8 cellular contexts compared by ENCODE assay signal in the genomic region with DNA sequence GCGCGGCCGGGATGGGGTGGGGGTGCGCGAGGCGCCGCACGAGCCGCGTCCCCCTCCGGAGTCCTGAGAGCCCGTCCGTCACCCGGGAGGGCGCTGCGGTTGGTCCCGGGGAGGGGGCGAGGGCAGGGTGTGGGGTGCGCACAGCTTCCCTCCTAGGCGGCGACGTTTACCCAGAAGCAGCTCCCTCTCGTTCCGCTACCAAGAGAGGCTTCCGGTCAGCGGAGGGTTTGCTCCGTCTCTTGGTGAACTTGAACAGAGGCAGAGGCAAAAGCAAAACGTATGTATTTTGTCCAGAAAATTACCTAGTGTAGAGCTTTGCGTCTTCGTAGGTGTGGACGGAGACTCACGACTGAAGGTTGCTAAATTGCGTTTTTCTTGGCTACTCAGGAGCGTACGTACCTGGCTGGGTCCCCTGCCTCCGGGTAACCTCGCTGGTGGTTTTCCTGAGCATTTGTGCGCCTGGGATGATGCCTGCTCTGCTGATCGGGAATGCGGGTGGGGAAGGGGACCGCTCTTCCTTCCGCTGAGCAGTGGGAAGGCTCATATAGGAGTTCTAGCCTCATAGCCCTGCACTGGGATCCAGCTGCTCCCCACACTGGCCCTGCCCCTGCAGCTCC. TPM values are rescaled to one million over a fixed set of nuclear protein-coding genes. Genes with fewer than 3 reads are reported as not detected.
DNase-seq lines count a peak whose midpoint lies in the region; ATAC-seq and TF ChIP-seq lines count a peak whose summit lies in the region.

No MANE protein-coding gene starts in this region.

- no peak overlapping the region for H3K27ac ChIP-seq in liver (ENCODE audit: low read depth in 1 of 2, low read length in 2 of 2)
- peak overlapping the region; percentile 4 for H3K27ac ChIP-seq in temporal lobe (ENCODE audit: low read depth, low read length)

- no peak overlapping the region for H3K4me3 Mint-ChIP-seq in stimulated activated effector memory CD8-positive, alpha-beta T cell treated with anti-CD3 and anti-CD28 coated beads, Interleukin-12 subunit alpha, Interleukin-12 subunit beta, amount 100 ng/mL, for 72 hours

- H3K4me1 Mint-ChIP-seq in stimulated activated effector memory CD8-positive, alpha-beta T cell treated with anti-CD3 and anti-CD28 coated beads, Interleukin-12 subunit alpha, Interleukin-12 subunit beta, amount 100 ng/mL, for 72 hours: peaks cover 14% of the 10 kb centered on the region

- WGBS in liver: 6% methylated on average over 42 of the region's 42 CpGs

- TF ChIP-seq CTCF in liver (IDR thresholded peaks at IDR 0.05; ENCODE audit: low read depth, low read length, missing input control): no peak

- DNase-seq in NCI-H526 (lab: John Stamatoyannopoulos, UW) (peak; percentile 10 to 44), NCI-H526 treated with DMSO at 0.1 percent for 48 hours (lab: John Stamatoyannopoulos, UW) (no peak), cerebellar cortex (ENCODE audit: low spot score) (peak; percentile 38), D341Med (ENCODE audit: low spot score) (no peak), SIG-M5 (lab: John Stamatoyannopoulos, UW) (no peak)
- DNase-seq in stimulated activated effector memory CD8-positive, alpha-beta T cell treated with anti-CD3 and anti-CD28 coated beads, Interleukin-12 subunit alpha, Interleukin-12 subunit beta, amount 100 ng/mL, for 72 hours (ENCODE audit: low spot score in 2 of 2): no peak

- H3K9ac ChIP-seq in liver (ENCODE audit: low read depth in 1 of 2, low read length in 2 of 2): peak overlapping the region in 1 of 2 donors; percentile 21

- H3K4me1 ChIP-seq in liver (ENCODE audit: control insufficient read depth in 4 of 4, insufficient read depth in 4 of 4, low read length in 3 of 4): peaks cover 0 to 16% (median 8%) of the 10 kb centered on the region in 4 donors

- no peaks in the 10 kb centered on the region for H3K27me3 ChIP-seq in liver (ENCODE audit: control insufficient read depth in 4 of 4, insufficient read depth in 4 of 4, low read length in 3 of 4)

- no peaks in the 10 kb centered on the region for H3K9me3 ChIP-seq in liver (ENCODE audit: control insufficient read depth in 4 of 4, low read length in 3 of 4)

- H3K9me3 Mint-ChIP-seq in stimulated activated effector memory CD8-positive, alpha-beta T cell treated with anti-CD3 and anti-CD28 coated beads, Interleukin-12 subunit alpha, Interleukin-12 subunit beta, amount 100 ng/mL, for 72 hours: no peaks in the 10 kb centered on the region

- H3K36me3 ChIP-seq in liver (ENCODE audit: control insufficient read depth in 4 of 4, insufficient read depth in 3 of 4, low read depth in 1 of 4, low read length in 3 of 4): no peaks in the 10 kb centered on the region

- H3K27ac Mint-ChIP-seq in stimulated activated effector memory CD8-positive, alpha-beta T cell treated with anti-CD3 and anti-CD28 coated beads, Interleukin-12 subunit alpha, Interleukin-12 subunit beta, amount 100 ng/mL, for 72 hours: no peak overlapping the region

- no peak for TF ChIP-seq RAD21 in liver (IDR thresholded peaks at IDR 0.05)

- H3K4me3 ChIP-seq in liver (ENCODE audit: low read depth in 1 of 3, low read length in 3 of 3): peak overlapping the region; percentile 14 to 80 (median 56)

- no peaks in the 10 kb centered on the region for H3K36me3 Mint-ChIP-seq in stimulated activated effector memory CD8-positive, alpha-beta T cell treated with anti-CD3 and anti-CD28 coated beads, Interleukin-12 subunit alpha, Interleukin-12 subunit beta, amount 100 ng/mL, for 72 hours

- no peak for ATAC-seq in stimulated activated effector memory CD8-positive, alpha-beta T cell treated with anti-CD3 and anti-CD28 coated beads, Interleukin-12 subunit alpha, Interleukin-12 subunit beta, amount 100 ng/mL, for 72 hours

TF ChIP-seq in liver, 16 proteins besides CTCF, POLR2A, EP300 and RAD21:
- no peak for TF ChIP-seq FOXA2 (IDR thresholded peaks at IDR 0.05)
- TF ChIP-seq, protein P1, sequence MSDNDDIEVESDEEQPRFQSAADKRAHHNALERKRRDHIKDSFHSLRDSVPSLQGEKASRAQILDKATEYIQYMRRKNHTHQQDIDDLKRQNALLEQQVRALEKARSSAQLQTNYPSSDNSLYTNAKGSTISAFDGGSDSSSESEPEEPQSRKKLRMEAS (IDR thresholded peaks at IDR 0.05): no peak
- no peak for TF ChIP-seq JUND (IDR thresholded peaks at IDR 0.05)
- no peak for TF ChIP-seq EGR1 (IDR thresholded peaks at IDR 0.05; ENCODE audit: low read depth in 2 of 2)
- TF ChIP-seq SP1 (IDR thresholded peaks at IDR 0.05): no peak
- no peak for TF ChIP-seq NR2F2 (IDR thresholded peaks at IDR 0.05)
- TF ChIP-seq YY1 (IDR thresholded peaks at IDR 0.05): no peak
- TF ChIP-seq FOXA1 (IDR thresholded peaks at IDR 0.05): no peak
- TF ChIP-seq, protein P2, sequence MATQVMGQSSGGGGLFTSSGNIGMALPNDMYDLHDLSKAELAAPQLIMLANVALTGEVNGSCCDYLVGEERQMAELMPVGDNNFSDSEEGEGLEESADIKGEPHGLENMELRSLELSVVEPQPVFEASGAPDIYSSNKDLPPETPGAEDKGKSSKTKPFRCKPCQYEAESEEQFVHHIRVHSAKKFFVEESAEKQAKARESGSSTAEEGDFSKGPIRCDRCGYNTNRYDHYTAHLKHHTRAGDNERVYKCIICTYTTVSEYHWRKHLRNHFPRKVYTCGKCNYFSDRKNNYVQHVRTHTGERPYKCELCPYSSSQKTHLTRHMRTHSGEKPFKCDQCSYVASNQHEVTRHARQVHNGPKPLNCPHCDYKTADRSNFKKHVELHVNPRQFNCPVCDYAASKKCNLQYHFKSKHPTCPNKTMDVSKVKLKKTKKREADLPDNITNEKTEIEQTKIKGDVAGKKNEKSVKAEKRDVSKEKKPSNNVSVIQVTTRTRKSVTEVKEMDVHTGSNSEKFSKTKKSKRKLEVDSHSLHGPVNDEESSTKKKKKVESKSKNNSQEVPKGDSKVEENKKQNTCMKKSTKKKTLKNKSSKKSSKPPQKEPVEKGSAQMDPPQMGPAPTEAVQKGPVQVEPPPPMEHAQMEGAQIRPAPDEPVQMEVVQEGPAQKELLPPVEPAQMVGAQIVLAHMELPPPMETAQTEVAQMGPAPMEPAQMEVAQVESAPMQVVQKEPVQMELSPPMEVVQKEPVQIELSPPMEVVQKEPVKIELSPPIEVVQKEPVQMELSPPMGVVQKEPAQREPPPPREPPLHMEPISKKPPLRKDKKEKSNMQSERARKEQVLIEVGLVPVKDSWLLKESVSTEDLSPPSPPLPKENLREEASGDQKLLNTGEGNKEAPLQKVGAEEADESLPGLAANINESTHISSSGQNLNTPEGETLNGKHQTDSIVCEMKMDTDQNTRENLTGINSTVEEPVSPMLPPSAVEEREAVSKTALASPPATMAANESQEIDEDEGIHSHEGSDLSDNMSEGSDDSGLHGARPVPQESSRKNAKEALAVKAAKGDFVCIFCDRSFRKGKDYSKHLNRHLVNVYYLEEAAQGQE (IDR thresholded peaks at IDR 0.05): no peak
- TF ChIP-seq HNF4G (IDR thresholded peaks at IDR 0.05): no peak
- TF ChIP-seq TAF1 (conservative IDR thresholded peaks at IDR 0.05): no peak
- TF ChIP-seq GABPA (IDR thresholded peaks at IDR 0.05 in 1 of 2, conservative IDR thresholded peaks at IDR 0.05 in 1 of 2): no peak
- TF ChIP-seq, protein P3, sequence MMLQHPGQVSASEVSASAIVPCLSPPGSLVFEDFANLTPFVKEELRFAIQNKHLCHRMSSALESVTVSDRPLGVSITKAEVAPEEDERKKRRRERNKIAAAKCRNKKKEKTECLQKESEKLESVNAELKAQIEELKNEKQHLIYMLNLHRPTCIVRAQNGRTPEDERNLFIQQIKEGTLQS (IDR thresholded peaks at IDR 0.05): no peak
- TF ChIP-seq, protein P4, sequence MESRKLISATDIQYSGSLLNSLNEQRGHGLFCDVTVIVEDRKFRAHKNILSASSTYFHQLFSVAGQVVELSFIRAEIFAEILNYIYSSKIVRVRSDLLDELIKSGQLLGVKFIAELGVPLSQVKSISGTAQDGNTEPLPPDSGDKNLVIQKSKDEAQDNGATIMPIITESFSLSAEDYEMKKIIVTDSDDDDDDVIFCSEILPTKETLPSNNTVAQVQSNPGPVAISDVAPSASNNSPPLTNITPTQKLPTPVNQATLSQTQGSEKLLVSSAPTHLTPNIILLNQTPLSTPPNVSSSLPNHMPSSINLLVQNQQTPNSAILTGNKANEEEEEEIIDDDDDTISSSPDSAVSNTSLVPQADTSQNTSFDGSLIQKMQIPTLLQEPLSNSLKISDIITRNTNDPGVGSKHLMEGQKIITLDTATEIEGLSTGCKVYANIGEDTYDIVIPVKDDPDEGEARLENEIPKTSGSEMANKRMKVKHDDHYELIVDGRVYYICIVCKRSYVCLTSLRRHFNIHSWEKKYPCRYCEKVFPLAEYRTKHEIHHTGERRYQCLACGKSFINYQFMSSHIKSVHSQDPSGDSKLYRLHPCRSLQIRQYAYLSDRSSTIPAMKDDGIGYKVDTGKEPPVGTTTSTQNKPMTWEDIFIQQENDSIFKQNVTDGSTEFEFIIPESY (IDR thresholded peaks at IDR 0.05): no peak
- no peak for TF ChIP-seq RXRA (IDR thresholded peaks at IDR 0.05)
TF ChIP-seq in liver: peak in this region for 0.

RNA-seq across cellular contexts. Expression of a gene that starts 0.8 kb away (rescaled TPM):
- total RNA-seq in liver: 1 to 10 TPM; 1.7 to 3.8 TPM
- polyA plus RNA-seq in liver: under 1 TPM; 0.10 to 0.95 TPM
- total RNA-seq in temporal lobe: 24.6 TPM

Comparison
In these comparisons a context has a peak if more than half of its experiments do, and no peak if none do; other contexts are left out.
1. DNase-seq: peak in NCI-H526 (2 of 2) and cerebellar cortex (single experiment); none in NCI-H526 treated with DMSO at 0.1 percent for 48 hours (single experiment), D341Med (single experiment), stimulated activated effector memory CD8-positive, alpha-beta T cell treated with anti-CD3 and anti-CD28 coated beads, Interleukin-12 subunit alpha, Interleukin-12 subunit beta, amount 100 ng/mL, for 72 hours (0 of 2) and SIG-M5 (single experiment).